In the genomic region with DNA sequence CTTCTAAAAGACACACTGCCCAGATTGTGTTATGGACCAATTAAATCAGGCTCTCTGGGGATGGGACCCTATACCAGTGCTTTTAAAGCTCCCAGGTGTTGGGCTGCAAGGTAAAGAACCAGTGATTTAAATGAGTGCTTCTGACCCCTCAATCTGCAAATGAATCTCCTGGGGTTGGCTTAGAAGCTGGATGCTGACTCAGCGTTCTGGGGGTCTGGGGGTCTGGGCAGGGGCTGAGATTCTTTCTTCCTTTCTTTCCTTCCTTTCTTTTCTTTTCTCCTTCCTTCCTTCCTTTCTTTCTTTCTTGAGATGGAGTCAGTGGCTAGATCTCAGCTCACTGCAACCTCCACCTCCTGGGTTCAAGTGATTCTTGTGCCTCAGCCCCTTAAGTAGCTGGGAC, we compare ENCODE assay signal across 24 cellular contexts. TPM values are rescaled to one million over a fixed set of nuclear protein-coding genes. Genes with fewer than 3 reads are reported as not detected.
A peak's percentile ranks its signal among the peaks of the same experiment; 100 is the strongest.
DNase-seq lines count a peak whose midpoint lies in the region; ATAC-seq, FAIRE-seq and TF ChIP-seq lines count a peak whose summit lies in the region.
"Had no signal": no experiment of that assay in that cellular context is flagged by ENCODE, and none has a peak within 500 bp of the region (broad histone marks: within the 10 kb centered on the region; RNA-seq: fewer than 3 reads in every experiment).

No MANE protein-coding gene starts in this region.

- H3K9me3 ChIP-seq in HepG2 (ENCODE audit: low read length) (no peaks in the 10 kb centered on the region), right lobe of liver (no peaks in the 10 kb centered on the region), H1 (ENCODE audit: insufficient read depth in 2 of 2, low read depth in 1 of 2, low read length in 1 of 2) (no peaks in the 10 kb centered on the region)
- H3K9me3 ChIP-seq: MG63 had no signal

- H2BK15ac ChIP-seq in H1 (ENCODE audit: low read length) = no peak overlapping the region

- no peak overlapping the region for H4K5ac ChIP-seq in H1 (ENCODE audit: insufficient read length, low read depth, low read length)

- 0% methylated on average over 1 of the region's 1 CpG for WGBS in HepG2 (ENCODE audit: low lambda C conversion rate)
- 14% methylated on average over 1 of the region's 1 CpG for WGBS in right lobe of liver (ENCODE audit: insufficient coverage, low coverage, low lambda C conversion rate, missing lambda C conversion rate)
- WGBS in H1 (ENCODE audit: extremely low coverage in 1 of 2, insufficient coverage in 1 of 2, insufficient read length in 1 of 2, insufficient replicate concordance in 2 of 2, low coverage in 1 of 2, low lambda C conversion rate in 2 of 2, missing lambda C conversion rate in 1 of 2), 2 experiments = 72% methylated on average over 1 of the region's 1 CpG; no CpG with 5 or more reads in 1 of the 2 experiments

- ATAC-seq in HepG2 (no peak), right lobe of liver (no peak), HG02642 (IDR thresholded peaks at IDR 0.05; ENCODE audit: poor library complexity, unreplicated experiment) (no peak)
- ATAC-seq in stimulated activated memory B cell treated with anti-CD40 and anti-IgM and Interleukin-4, amounts not matched to agents 10 μg/mL and 1 μg/mL and 100 μg/mL, for 72 hours = no peak
- ATAC-seq: HCT116 had no signal

- peak overlapping the region; percentile 79 for H3K27ac Mint-ChIP-seq in stimulated activated memory B cell treated with anti-CD40 and anti-IgM and Interleukin-4, amounts not matched to agents 10 μg/mL and 1 μg/mL and 100 μg/mL, for 72 hours
- H3K27ac Mint-ChIP-seq: CD4-positive, alpha-beta memory T cell had no signal

- H3K9me3 Mint-ChIP-seq in stimulated activated memory B cell treated with anti-CD40 and anti-IgM and Interleukin-4, amounts not matched to agents 10 μg/mL and 1 μg/mL and 100 μg/mL, for 72 hours = no peaks in the 10 kb centered on the region
- H3K9me3 Mint-ChIP-seq: CD4-positive, alpha-beta memory T cell had no signal

- H2AFZ ChIP-seq in HepG2 (ENCODE audit: low read length) = no peak overlapping the region
- peak overlapping the region; percentile 44 for H2AFZ ChIP-seq in KMS-11 (ENCODE audit: low read depth)
- H2AFZ ChIP-seq in H1 (ENCODE audit: low read length) = no peak overlapping the region

- no peak overlapping the region for H3K18ac ChIP-seq in H1 (ENCODE audit: extremely low read depth, low read length)

- no peak overlapping the region for H3K23ac ChIP-seq in H1 (ENCODE audit: insufficient read length)

- no peak for TF ChIP-seq CTCF in HepG2 (CRISPR knock-in tag; IDR thresholded peaks at IDR 0.05)
- no peak for TF ChIP-seq CTCF in right lobe of liver (IDR thresholded peaks at IDR 0.05)
- TF ChIP-seq CTCF in KMS-11 (conservative IDR thresholded peaks at IDR 0.05; ENCODE audit: low read depth, low read length) = no peak
- no peak for TF ChIP-seq CTCF in H1 (IDR thresholded peaks at IDR 0.05; ENCODE audit: control extremely low read depth in 1 of 3, insufficient read depth in 1 of 3, low read depth in 1 of 3, low read length in 3 of 3)

- no peaks in the 10 kb centered on the region for H3K36me3 Mint-ChIP-seq in stimulated activated memory B cell treated with anti-CD40 and anti-IgM and Interleukin-4, amounts not matched to agents 10 μg/mL and 1 μg/mL and 100 μg/mL, for 72 hours
- H3K36me3 Mint-ChIP-seq: CD4-positive, alpha-beta memory T cell had no signal

- H4K91ac ChIP-seq in H1 (replicated peaks; ENCODE audit: insufficient read length, low read length) = no peak overlapping the region

- H3K4me1 ChIP-seq in HepG2 (ENCODE audit: insufficient read depth, low read length) = no peaks in the 10 kb centered on the region
- peaks cover 0 to 16% (median 0%) of the 10 kb centered on the region in 4 donors for H3K4me1 ChIP-seq in right lobe of liver
- peaks cover 67% of the 10 kb centered on the region for H3K4me1 ChIP-seq in KMS-11 (ENCODE audit: low read depth, poor library complexity, severe bottlenecking)
- no peaks in the 10 kb centered on the region for H3K4me1 ChIP-seq in H1 (replicated peaks in 1 of 4; ENCODE audit: control insufficient read depth in 3 of 4, insufficient read depth in 4 of 4, low read length in 3 of 4)

- H3K4me2 ChIP-seq in HepG2 (ENCODE audit: low read depth, low read length) (no peak overlapping the region), KMS-11 (peak overlapping the region; percentile 66), H1 (ENCODE audit: insufficient read depth in 1 of 2, low read depth in 2 of 2, low read length in 2 of 2) (no peak overlapping the region)

- TF ChIP-seq EP300 in HepG2 (IDR thresholded peaks at IDR 0.05; ENCODE audit: low read depth in 2 of 2, low read length in 2 of 2) (no peak), HepG2 (CRISPR knock-in tag; IDR thresholded peaks at IDR 0.05; ENCODE audit: borderline replicate concordance) (no peak), H1 (IDR thresholded peaks at IDR 0.05; ENCODE audit: borderline replicate concordance in 1 of 2, low read depth in 2 of 2, low read length in 2 of 2) (no peak)

- FAIRE-seq in HepG2 (lab: Jason Lieb, UNC) (no peak), H1 (lab: Jason Lieb, UNC) (no peak)
- FAIRE-seq: G401.6 had no signal

- peaks cover 5% of the 10 kb centered on the region; the same call in 1 of the 2 replicates for H3K23me2 ChIP-seq in H1 (ENCODE audit: low read depth, low read length)

- no peak overlapping the region for H4K8ac ChIP-seq in H1 (ENCODE audit: extremely low read depth, insufficient read depth, low read length)

- DNase-seq in HepG2 (ENCODE audit: low spot score) (no peak), right lobe of liver (no peak), H1 (ENCODE audit: low read depth in 1 of 2, low spot score in 2 of 2) (no peak), NCI-H2081 treated with DMSO at 0.1 percent for 48 hours (lab: John Stamatoyannopoulos, UW) (no peak)
- DNase-seq in activated CD8-positive, alpha-beta memory T cell treated with anti-CD3 and anti-CD28 coated beads, Interleukin-2, amount 50 U/mL, for 4 hours = no peak
- DNase-seq: 8988T; C1 segment of cervical spinal cord; CD4-positive, alpha-beta memory T cell; COR-L47; KBM-7; MG63; NCI-H2029; NCI-H446 treated with DMSO at 0.1 percent for 48 hours; NCI-H526 treated with DMSO at 0.1 percent for 48 hours; SHP77 treated with DMSO at 0.1 percent for 48 hours; SW 1271 had no signal

- H2AK5ac ChIP-seq in H1 (ENCODE audit: low read depth, low read length) = no peak overlapping the region

- BruUV-seq in HepG2 (replicated peaks; lab: Mats Ljungman, UMichigan) = no TSS peak

- no peak overlapping the region for H3K4me3 Mint-ChIP-seq in stimulated activated memory B cell treated with anti-CD40 and anti-IgM and Interleukin-4, amounts not matched to agents 10 μg/mL and 1 μg/mL and 100 μg/mL, for 72 hours
- H3K4me3 Mint-ChIP-seq: CD4-positive, alpha-beta memory T cell had no signal

- no peak overlapping the region for H2BK5ac ChIP-seq in H1 (ENCODE audit: low read depth, low read length)

- no peak overlapping the region for H3K56ac ChIP-seq in H1 (replicated peaks; ENCODE audit: insufficient read length, low read depth, low read length)

- H3K79me2 ChIP-seq in HepG2 (ENCODE audit: insufficient read depth, low read length) = no peaks in the 10 kb centered on the region
- no peaks in the 10 kb centered on the region for H3K79me2 ChIP-seq in KMS-11 (ENCODE audit: insufficient read depth, low read depth)
- no peaks in the 10 kb centered on the region for H3K79me2 ChIP-seq in H1 (ENCODE audit: control insufficient read depth in 1 of 2, insufficient read depth in 2 of 2, low read length in 2 of 2)

- peaks cover 24% of the 10 kb centered on the region for H3K4me1 Mint-ChIP-seq in stimulated activated memory B cell treated with anti-CD40 and anti-IgM and Interleukin-4, amounts not matched to agents 10 μg/mL and 1 μg/mL and 100 μg/mL, for 72 hours
- H3K4me1 Mint-ChIP-seq: CD4-positive, alpha-beta memory T cell had no signal

- H3K27ac ChIP-seq in HepG2 (ENCODE audit: extremely low read length, insufficient read depth, low read length) (no peak overlapping the region), right lobe of liver (no peak overlapping the region), KMS-11 (peak overlapping the region; percentile 82), H1 (ENCODE audit: low read depth, low read length) (no peak overlapping the region)
- H3K27ac ChIP-seq: SK-N-MC had no signal

- no peaks in the 10 kb centered on the region for H3K27me3 Mint-ChIP-seq in stimulated activated memory B cell treated with anti-CD40 and anti-IgM and Interleukin-4, amounts not matched to agents 10 μg/mL and 1 μg/mL and 100 μg/mL, for 72 hours

- H3K4ac ChIP-seq in H1 (replicated peaks; ENCODE audit: insufficient read length, low read depth, low read length) = no peak overlapping the region

- no peak overlapping the region for H2BK120ac ChIP-seq in H1 (replicated peaks; ENCODE audit: low read depth, low read length)

- H3K27me3 ChIP-seq in HepG2 (ENCODE audit: control insufficient read depth in 1 of 2, insufficient read depth in 2 of 2, low read length in 2 of 2) = peaks cover 5 to 30% of the 10 kb centered on the region in 2 experiments
- H3K27me3 ChIP-seq in right lobe of liver = no peaks in the 10 kb centered on the region
- no peaks in the 10 kb centered on the region for H3K27me3 ChIP-seq in KMS-11 (ENCODE audit: insufficient read depth, low read depth)
- H3K27me3 ChIP-seq in H1 (replicated peaks in 1 of 4; ENCODE audit: control insufficient read depth in 3 of 4, extremely low read depth in 1 of 4, insufficient read depth in 3 of 4, low read length in 3 of 4) = peaks cover 0 to 4% (median 0%) of the 10 kb centered on the region in 4 experiments; a peak in 3 of 7 replicates
- H3K27me3 ChIP-seq: MG63 had no signal

- no peaks in the 10 kb centered on the region for H3K36me3 ChIP-seq in HepG2 (replicated peaks in 1 of 2; ENCODE audit: control insufficient read depth in 1 of 2, insufficient read depth in 2 of 2, low read length in 2 of 2)
- no peaks in the 10 kb centered on the region for H3K36me3 ChIP-seq in right lobe of liver
- no peaks in the 10 kb centered on the region for H3K36me3 ChIP-seq in KMS-11 (ENCODE audit: insufficient read depth)
- no peaks in the 10 kb centered on the region; a peak in 1 of 8 replicates for H3K36me3 ChIP-seq in H1 (ENCODE audit: control insufficient read depth in 2 of 4, insufficient read depth in 4 of 4, low read length in 3 of 4)
- H3K36me3 ChIP-seq: MG63 had no signal

- no peak overlapping the region for H2BK20ac ChIP-seq in H1 (ENCODE audit: low read length)

- CTCF ChIA-PET in HepG2 (lab: Yijun Ruan, JAX; ENCODE audit: low intra/inter-chr PET ratio, low total read pairs) (no interaction called here), H1 (lab: Charles Lee; ENCODE audit: partially characterized antibody) (interaction anchor here (0.8 to 0.9 kb wide), 2 partner anchors 99 to 112 kb away, joined by 3 to 4 read pairs; no protein-coding TSS in a partner anchor)

- no peak overlapping the region for H2BK12ac ChIP-seq in H1 (ENCODE audit: low read depth, low read length)

- H3K9ac ChIP-seq in HepG2 (ENCODE audit: insufficient read depth, low read depth, low read length) (no peak overlapping the region), KMS-11 (peak overlapping the region; percentile 42; the same call in 1 of the 2 replicates), H1 (replicated peaks in 1 of 4; ENCODE audit: extremely low read depth in 1 of 4, low read depth in 3 of 4, low read length in 3 of 4) (no peak overlapping the region)

- no peak for TF ChIP-seq RAD21 in HepG2 (CRISPR knock-in tag; IDR thresholded peaks at IDR 0.05)
- TF ChIP-seq RAD21 in H1 (IDR thresholded peaks at IDR 0.05 in 1 of 2, conservative IDR thresholded peaks at IDR 0.05 in 1 of 2; ENCODE audit: low read depth in 2 of 2, low read length in 2 of 2) = no peak

- TF ChIP-seq POLR2A in HepG2 (IDR thresholded peaks at IDR 0.05; ENCODE audit: insufficient read depth in 1 of 2, low read depth in 2 of 2, low read length in 2 of 2) (no peak), right lobe of liver (IDR thresholded peaks at IDR 0.05) (no peak), H1 (IDR thresholded peaks at IDR 0.05; ENCODE audit: control extremely low read depth in 1 of 2, low read depth in 2 of 2, low read length in 2 of 2) (no peak)

- in situ Hi-C loops in HepG2 (cut with HindIII; ENCODE audit: extremely low pct_ligation_motif_present, low pct_unique_long_range_greater_than_20kb) = no loop called here

- no peaks in the 10 kb centered on the region; the same call in 1 of the 2 replicates for H3K79me1 ChIP-seq in H1 (ENCODE audit: low read depth, low read length)

- H4K20me1 ChIP-seq in HepG2 (ENCODE audit: insufficient read depth, low read length) = no peaks in the 10 kb centered on the region
- H4K20me1 ChIP-seq in KMS-11 (ENCODE audit: insufficient read depth) = no peaks in the 10 kb centered on the region
- H4K20me1 ChIP-seq in H1 (replicated peaks in 1 of 2; ENCODE audit: control insufficient read depth in 1 of 2, insufficient read depth in 2 of 2, low read length in 2 of 2) = no peaks in the 10 kb centered on the region

- H3K4me3 ChIP-seq in HepG2 (replicated peaks in 1 of 3; ENCODE audit: insufficient read depth in 1 of 3, low read depth in 2 of 3, low read length in 3 of 3) = no peak overlapping the region
- no peak overlapping the region for H3K4me3 ChIP-seq in right lobe of liver
- H3K4me3 ChIP-seq in KMS-11 (IDR thresholded peaks at IDR 0.05; ENCODE audit: insufficient read depth, low read depth, low read length) = no peak overlapping the region
- H3K4me3 ChIP-seq in H1 (ENCODE audit: extremely low read depth in 1 of 4, insufficient read depth in 2 of 4, low read depth in 3 of 4, low read length in 4 of 4) = no peak overlapping the region
- H3K4me3 ChIP-seq: MG63, SK-N-MC had no signal

- no peak overlapping the region for H3K14ac ChIP-seq in H1 (ENCODE audit: insufficient read length)

- POLR2A ChIA-PET in HepG2 (lab: Yijun Ruan, JAX) = no interaction called here
- POLR2A ChIA-PET in H1 (lab: Charles Lee; ENCODE audit: partially characterized antibody) = no interaction called here

- intact Hi-C loops in HepG2 (cut with micrococcal nuclease; ENCODE audit: unreplicated experiment) = no loop called here
- intact Hi-C loops in right lobe of liver (cut with DNase I) = no loop called here

RNA-seq across cellular contexts. Expression of gene TVP23A, which starts 2.0 kb away (rescaled TPM):
- total RNA-seq in HepG2 (2016; rRNA removed; fragmentation: Illumina TruSeq; extraction: Trizol) = not detected in 2 replicates
- total RNA-seq in HepG2 (2016; cell fraction: cytosol; rRNA removed; fragmentation: Illumina TruSeq; extraction: Trizol; ENCODE audit: low read depth) = not detected in 2 replicates
- 0.17 TPM in 1 of 2 replicates, not detected in the other for total RNA-seq in HepG2 (2016; cell fraction: insoluble cytoplasmic fraction; rRNA removed; fragmentation: Illumina TruSeq; extraction: Trizol)
- not detected in 2 replicates for total RNA-seq in HepG2 (2016; cell fraction: membrane; rRNA removed; fragmentation: Illumina TruSeq; extraction: Trizol)
- total RNA-seq in HepG2 (2016; cell fraction: nucleus; rRNA removed; fragmentation: Illumina TruSeq; extraction: Trizol) = not detected in 2 replicates
- 0.01 TPM in 1 of 2 replicates, not detected in the other for polyA plus RNA-seq in HepG2 (2011; rRNA removed)
- polyA plus RNA-seq in HepG2 (2011; cell fraction: cytosol; rRNA removed) = not detected in 2 replicates
- not detected in 2 replicates for polyA plus RNA-seq in HepG2 (2011; cell fraction: nucleus; rRNA removed)
- 0.64 TPM in 2 replicates for polyA plus RNA-seq in HepG2 (2012)
- not detected in 2 replicates for polyA plus RNA-seq in HepG2 (2016; cell fraction: cytosol; fragmentation: Illumina TruSeq; extraction: Trizol; ENCODE audit: low read depth)
- not detected in 2 replicates for polyA plus RNA-seq in HepG2 (2016; cell fraction: insoluble cytoplasmic fraction; fragmentation: Illumina TruSeq; extraction: Trizol; ENCODE audit: low read depth)
- polyA plus RNA-seq in HepG2 (2016; cell fraction: membrane; fragmentation: Illumina TruSeq; extraction: Trizol; ENCODE audit: low read depth) = not detected in 2 replicates
- polyA plus RNA-seq in HepG2 (2016; cell fraction: nucleus; fragmentation: Illumina TruSeq; extraction: Trizol; ENCODE audit: insufficient read depth, low read depth) = not detected in 2 replicates
- polyA minus RNA-seq in HepG2 (2011; rRNA and poly(A)+ RNA removed; ENCODE audit: low replicate concordance) = not detected in 2 replicates
- not detected in 2 replicates for polyA minus RNA-seq in HepG2 (2011; cell fraction: cytosol; rRNA and poly(A)+ RNA removed)
- polyA minus RNA-seq in HepG2 (2011; cell fraction: nucleus; rRNA and poly(A)+ RNA removed) = not detected in 2 replicates
- under 1 TPM in 5 of 6 experiments, not detected in 1; 0.06 to 0.22 (median 0.13) TPM for total RNA-seq in right lobe of liver
- total RNA-seq in H1 (2021; fragmentation: NEBNext Ultra II Directional; extraction: Animal tissue kit (Norgen Biotek cat#: 25700)) = 3.1 and 3.2 TPM in 2 replicates
- polyA plus RNA-seq in H1 (2011; rRNA removed) = 2.2 TPM in 2 replicates
- polyA plus RNA-seq in H1 (2011; cell fraction: cytosol; rRNA removed) = 1.8 TPM
- polyA plus RNA-seq in H1 (2011; cell fraction: nucleus; rRNA removed) = 1.9 TPM
- polyA plus RNA-seq in H1 (2012, experiment 1 of 2) = 1.9 to 3.6 TPM (median 2.1 TPM) in 4 replicates
- 1.8 TPM for polyA plus RNA-seq in H1 (2012, experiment 2 of 2)
- 2.0 TPM for polyA plus RNA-seq in H1 (2013, experiment 1 of 2)
- polyA plus RNA-seq in H1 (2013, experiment 2 of 2) = 1.5 TPM
- 2.4 TPM in 2 replicates for polyA minus RNA-seq in H1 (2011; rRNA and poly(A)+ RNA removed)
- polyA minus RNA-seq in H1 (2011; cell fraction: cytosol; rRNA and poly(A)+ RNA removed) = 1.3 TPM
- 1.9 TPM for polyA minus RNA-seq in H1 (2011; cell fraction: nucleus; rRNA and poly(A)+ RNA removed)
- total RNA-seq: CD4-positive, alpha-beta memory T cell; H4; HT-29 had no signal

RNA-seq across cellular contexts. Expression of gene CIITA, which starts 56.5 kb away (rescaled TPM):
- total RNA-seq in HepG2 (2016; rRNA removed; fragmentation: Illumina TruSeq; extraction: Trizol) (0.09 and 0.11 TPM in 2 replicates), right lobe of liver (1 to 10 TPM in 5 of 6 experiments, under 1 TPM in 1; 0.95 to 6.4 (median 3.3) TPM)
- total RNA-seq in HepG2 (2016; cell fraction: cytosol; rRNA removed; fragmentation: Illumina TruSeq; extraction: Trizol; ENCODE audit: low read depth) = 0.09 TPM in 1 of 2 replicates, not detected in the other
- 0.10 and 0.13 TPM in 2 replicates for total RNA-seq in HepG2 (2016; cell fraction: insoluble cytoplasmic fraction; rRNA removed; fragmentation: Illumina TruSeq; extraction: Trizol)
- total RNA-seq in HepG2 (2016; cell fraction: membrane; rRNA removed; fragmentation: Illumina TruSeq; extraction: Trizol) = 0.09 and 0.21 TPM in 2 replicates
- 0.19 TPM in 1 of 2 replicates, not detected in the other for total RNA-seq in HepG2 (2016; cell fraction: nucleus; rRNA removed; fragmentation: Illumina TruSeq; extraction: Trizol)
- polyA plus RNA-seq in HepG2 (2011; rRNA removed) (0.05 and 0.08 TPM in 2 replicates), H1 (2011; rRNA removed) (0.16 and 0.17 TPM in 2 replicates)
- 0.10 and 0.11 TPM in 2 replicates for polyA plus RNA-seq in HepG2 (2011; cell fraction: cytosol; rRNA removed)
- polyA plus RNA-seq in HepG2 (2011; cell fraction: nucleus; rRNA removed) = 0.28 and 0.47 TPM in 2 replicates
- polyA plus RNA-seq in HepG2 (2012) = 0.36 and 0.56 TPM in 2 replicates
- polyA plus RNA-seq in HepG2 (2016; cell fraction: cytosol; fragmentation: Illumina TruSeq; extraction: Trizol; ENCODE audit: low read depth) = 0.11 and 0.14 TPM in 2 replicates
- polyA plus RNA-seq in HepG2 (2016; cell fraction: insoluble cytoplasmic fraction; fragmentation: Illumina TruSeq; extraction: Trizol; ENCODE audit: low read depth) = 0.13 TPM in 1 of 2 replicates, not detected in the other
- 0.24 TPM in 1 of 2 replicates, not detected in the other for polyA plus RNA-seq in HepG2 (2016; cell fraction: membrane; fragmentation: Illumina TruSeq; extraction: Trizol; ENCODE audit: low read depth)
- polyA plus RNA-seq in HepG2 (2016; cell fraction: nucleus; fragmentation: Illumina TruSeq; extraction: Trizol; ENCODE audit: insufficient read depth, low read depth) = 0.15 TPM in 1 of 2 replicates, not detected in the other
- polyA minus RNA-seq in HepG2 (2011; rRNA and poly(A)+ RNA removed; ENCODE audit: low replicate concordance) = 0.06 and 1.5 TPM in 2 replicates
- 0.26 TPM in 1 of 2 replicates, not detected in the other for polyA minus RNA-seq in HepG2 (2011; cell fraction: cytosol; rRNA and poly(A)+ RNA removed)
- 0.12 and 0.26 TPM in 2 replicates for polyA minus RNA-seq in HepG2 (2011; cell fraction: nucleus; rRNA and poly(A)+ RNA removed)
- 0.06 and 0.07 TPM in 2 replicates for total RNA-seq in H1 (2021; fragmentation: NEBNext Ultra II Directional; extraction: Animal tissue kit (Norgen Biotek cat#: 25700))
- polyA plus RNA-seq in H1 (2011; cell fraction: cytosol; rRNA removed) = 0.14 TPM
- 0.44 TPM for polyA plus RNA-seq in H1 (2011; cell fraction: nucleus; rRNA removed)
- polyA plus RNA-seq in H1 (2012, experiment 1 of 2) = 0.13 to 0.37 TPM (median 0.29 TPM) in 4 replicates
- polyA plus RNA-seq in H1 (2012, experiment 2 of 2) = 0.14 TPM
- 0.02 TPM for polyA plus RNA-seq in H1 (2013, experiment 1 of 2)
- 0.04 TPM for polyA plus RNA-seq in H1 (2013, experiment 2 of 2)
- 0.05 and 0.09 TPM in 2 replicates for polyA minus RNA-seq in H1 (2011; rRNA and poly(A)+ RNA removed)
- not detected for polyA minus RNA-seq in H1 (2011; cell fraction: cytosol; rRNA and poly(A)+ RNA removed)
- not detected for polyA minus RNA-seq in H1 (2011; cell fraction: nucleus; rRNA and poly(A)+ RNA removed)
- total RNA-seq: HT-29 had no signal

Comparison
In these comparisons a context has a peak if more than half of its experiments do, and no peak if none do; other contexts are left out.
1. Of the 41 proteins assayed by ChIP-seq in both HepG2 and H1: peak only in HepG2: none; only in H1: none; in both: MAFK; in neither: 40.